In genomic region chr11:33557201-33557600, GRCh38 we compare ENCODE assay signal across 15 cellular contexts.
DNase-seq lines count a peak whose midpoint lies in the region; ATAC-seq and TF ChIP-seq lines count a peak whose summit lies in the region.
"Had no signal": no experiment of that assay in that cellular context is flagged by ENCODE, and none has a peak within 500 bp of the region (broad histone marks: within the 10 kb centered on the region; RNA-seq: fewer than 3 reads in every experiment).

No MANE protein-coding gene starts in this region.

- H3K4me1 ChIP-seq in adipocyte (ENCODE audit: control insufficient read depth, insufficient read depth, low read length): peaks cover 11% of the 10 kb centered on the region

- no peak for ATAC-seq in left colon
- ATAC-seq in HG03354 (IDR thresholded peaks at IDR 0.05; ENCODE audit: poor library complexity, severe bottlenecking, unreplicated experiment): no peak
- ATAC-seq: activated naive CD8-positive, alpha-beta T cell treated with anti-CD3 and anti-CD28 coated beads, Interleukin-2, amount 50 U/mL, for 24 hours; left cardiac atrium; natural killer cell treated with Interleukin-12 subunit alpha and Interleukin-12 subunit beta and Interleukin-15 and Interleukin-18, amount 100 ng/mL, for 72 hours had no signal

- DNase-seq in A172 (ENCODE audit: low spot score) (peak; percentile 93), HS-27A (ENCODE audit: low read depth) (peak; percentile 67), adipocyte (ENCODE audit: low read depth) (peak; percentile 35), foreskin fibroblast (peak; percentile 32 to 59), left colon (no peak), OCI-M1 (lab: John Stamatoyannopoulos, UW) (no peak), GM13976 (ENCODE audit: low spot score) (no peak)
- DNase-seq: activated naive CD8-positive, alpha-beta T cell treated with anti-CD3 and anti-CD28 coated beads, Interleukin-2, amount 50 U/mL, for 24 hours; activated T-cell treated with anti-CD3 and anti-CD28 coated beads, Interleukin-2, amount 50 U/mL, for 24 hours; Calu3; left cardiac atrium; substantia nigra; T-helper 1 cell had no signal

- H3K4me3 ChIP-seq in adipocyte (ENCODE audit: low read length) (no peak overlapping the region), foreskin fibroblast (ENCODE audit: low read depth in 1 of 2, low read length in 2 of 2) (no peak overlapping the region)

- peaks cover 5% of the 10 kb centered on the region for H3K36me3 ChIP-seq in adipocyte (ENCODE audit: control insufficient read depth, insufficient read depth, low read length, severe bottlenecking)

- H3K27me3 ChIP-seq in adipocyte (replicated peaks; ENCODE audit: control insufficient read depth, insufficient read depth, low read length): no peaks in the 10 kb centered on the region

- no peak for TF ChIP-seq CTCF in foreskin fibroblast (IDR thresholded peaks at IDR 0.05; ENCODE audit: low read depth, low read length)
- no peak for TF ChIP-seq CTCF in GM13976 (IDR thresholded peaks at IDR 0.05; ENCODE audit: borderline replicate concordance, control extremely low read depth, extremely low read depth, insufficient read depth, missing control alignments)

- H3K9ac ChIP-seq in adipocyte (ENCODE audit: low read length): no peak overlapping the region

- in situ Hi-C loops in GM13976 (cut with MboI; ENCODE audit: low sequenced_read_pairs, unreplicated experiment): no loop called here

- no peaks in the 10 kb centered on the region for H3K9me3 ChIP-seq in adipocyte (ENCODE audit: control insufficient read depth, low read length)

- intact Hi-C loops in left colon (cut with DNase I, micrococcal nuclease): no loop called here

Comparison
In these comparisons a context has a peak if more than half of its experiments do, and no peak if none do; other contexts are left out.
1. DNase-seq: peak in A172 (single experiment), HS-27A (single experiment), adipocyte (single experiment) and foreskin fibroblast (2 of 2); none in left colon (0 of 2), OCI-M1 (single experiment) and GM13976 (single experiment).